In the genomic region with DNA sequence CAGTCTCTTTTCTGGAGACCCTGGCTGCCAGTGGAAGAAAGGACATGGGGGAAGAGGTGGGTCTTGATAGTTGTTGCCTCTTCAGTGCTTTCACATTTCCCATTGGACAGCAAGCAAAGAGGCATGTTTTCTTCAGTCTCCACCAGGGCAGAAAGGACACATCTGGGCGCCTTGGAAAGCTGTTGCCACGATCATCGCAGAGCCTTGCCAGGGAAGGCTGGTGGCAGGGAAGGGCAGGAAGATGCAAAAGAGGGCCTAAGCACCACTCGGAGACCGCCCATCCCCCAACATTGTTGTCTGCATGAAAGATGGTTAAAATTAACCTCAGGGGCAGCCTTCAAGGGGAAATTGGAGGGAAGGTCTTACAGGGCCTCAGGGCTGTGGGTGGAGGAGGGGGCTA, we compare ENCODE assay signal across 26 cellular contexts.
"Had no signal": no experiment of that assay in that cellular context is flagged by ENCODE, and none has a peak within 500 bp of the region (broad histone marks: within the 10 kb centered on the region; RNA-seq: fewer than 3 reads in every experiment).

No MANE protein-coding gene starts in this region.

- H3K27me3 Mint-ChIP-seq: stimulated activated naive B cell treated with anti-CD40 and anti-IgM and Interleukin-4, amounts not matched to agents 10 μg/mL and 1 μg/mL and 100 μg/mL, for 72 hours had no signal

- H3K4me1 Mint-ChIP-seq: activated naive CD8-positive, alpha-beta T cell treated with anti-CD3 and anti-CD28 coated beads for 36 hours; stimulated activated naive B cell treated with anti-CD40 and anti-IgM and Interleukin-4, amounts not matched to agents 10 μg/mL and 1 μg/mL and 100 μg/mL, for 72 hours had no signal

- ATAC-seq: body of pancreas; gastrocnemius medialis; left ventricle myocardium superior; stimulated activated naive B cell treated with anti-CD40 and anti-IgM and Interleukin-4, amounts not matched to agents 10 μg/mL and 1 μg/mL and 100 μg/mL, for 72 hours; upper lobe of right lung had no signal

- H3K9me3 ChIP-seq: adrenal gland, body of pancreas, colonic mucosa, gastrocnemius medialis, right atrium auricular region, stomach, thyroid gland, upper lobe of right lung had no signal

- H3K36me3 ChIP-seq: adrenal gland, cardiac muscle cell, colonic mucosa, gastrocnemius medialis, right atrium auricular region, stomach, thyroid gland, upper lobe of right lung had no signal

- H3K27ac Mint-ChIP-seq: activated naive CD4-positive, alpha-beta T cell treated with anti-CD3 and anti-CD28 coated beads for 36 hours; activated naive CD8-positive, alpha-beta T cell treated with anti-CD3 and anti-CD28 coated beads for 36 hours; activated T-helper 1 cell treated with anti-CD3 and anti-CD28 coated beads, Interleukin-12 subunit alpha, Interleukin-12 subunit beta, Interleukin-2, Interleukin-4 antibody, amounts not matched to agents 30 ng/mL and 10 ng/mL and 1 ng/mL, durations not matched to agents 14 hours and 24 hours and 36 hours; stimulated activated naive B cell treated with anti-CD40 and anti-IgM and Interleukin-4, amounts not matched to agents 10 μg/mL and 1 μg/mL and 100 μg/mL, for 72 hours had no signal

- H3K27me3 ChIP-seq: adrenal gland, body of pancreas, cardiac muscle cell, colonic mucosa, gastrocnemius medialis, right atrium auricular region, thyroid gland, upper lobe of right lung had no signal

- DNase-seq: activated CD4-positive, alpha-beta T cell treated with anti-CD3 and anti-CD28 coated beads for 4 hours; activated CD4-positive, alpha-beta T cell treated with anti-CD3 and anti-CD28 coated beads, Interleukin-2, amount 50 U/mL, for 4 hours; activated effector memory CD4-positive, alpha-beta T cell treated with anti-CD3 and anti-CD28 coated beads, Interleukin-2, amount 50 U/mL, for 16 hours; activated naive CD4-positive, alpha-beta T cell treated with anti-CD3 and anti-CD28 coated beads for 36 hours; activated naive CD8-positive, alpha-beta T cell treated with anti-CD3 and anti-CD28 coated beads for 36 hours; adrenal gland; aorta; body of pancreas; cerebellar nuclear complex; colonic mucosa; dorsolateral prefrontal cortex; effector memory CD4-positive, alpha-beta T cell; erythroblast; gastrocnemius medialis; glutamatergic neuron; islet precursor cell; left ventricle myocardium superior; stimulated activated CD4-positive, alpha-beta T cell treated with anti-CD3 and anti-CD28 coated beads, Interleukin-15, amount 100 ng/mL, for 24 hours; stimulated activated CD4-positive, alpha-beta T cell treated with anti-CD3 and anti-CD28 coated beads, Interleukin-2, amount 100 ng/mL, for 24 hours; stimulated activated naive B cell treated with anti-CD40 and anti-IgM and Interleukin-4, amounts not matched to agents 10 μg/mL and 1 μg/mL and 100 μg/mL, for 72 hours; stomach; thyroid gland; upper lobe of right lung had no signal

- H3K4me3 ChIP-seq: adrenal gland, body of pancreas, cardiac muscle cell, colonic mucosa, dorsolateral prefrontal cortex, gastrocnemius medialis, right atrium auricular region, stomach, thyroid gland, upper lobe of right lung had no signal

- H3K4me3 Mint-ChIP-seq: activated naive CD4-positive, alpha-beta T cell treated with anti-CD3 and anti-CD28 coated beads for 36 hours; activated naive CD8-positive, alpha-beta T cell treated with anti-CD3 and anti-CD28 coated beads for 36 hours; activated T-helper 1 cell treated with anti-CD3 and anti-CD28 coated beads, Interleukin-12 subunit alpha, Interleukin-12 subunit beta, Interleukin-2, Interleukin-4 antibody, amounts not matched to agents 30 ng/mL and 10 ng/mL and 1 ng/mL, durations not matched to agents 14 hours and 24 hours and 36 hours; stimulated activated naive B cell treated with anti-CD40 and anti-IgM and Interleukin-4, amounts not matched to agents 10 μg/mL and 1 μg/mL and 100 μg/mL, for 72 hours had no signal
